13 cellular contexts compared by ENCODE assay signal in genomic region chr5:151665584-151665982, GRCh38. TPM values are rescaled to one million over a fixed set of nuclear protein-coding genes. Genes with fewer than 3 reads are reported as not detected.
A peak's percentile ranks its signal among the peaks of the same experiment; 100 is the strongest.
DNase-seq lines count a peak whose midpoint lies in the region; ATAC-seq and TF ChIP-seq lines count a peak whose summit lies in the region.
"Had no signal": no experiment of that assay in that cellular context is flagged by ENCODE, and none has a peak within 500 bp of the region (broad histone marks: within the 10 kb centered on the region; RNA-seq: fewer than 3 reads in every experiment).

No MANE protein-coding gene starts in this region.

- no peaks in the 10 kb centered on the region for H3K36me3 Mint-ChIP-seq in stimulated activated effector memory CD8-positive, alpha-beta T cell treated with anti-CD3 and anti-CD28 coated beads, Interleukin-12 subunit alpha, Interleukin-12 subunit beta, amount 100 ng/mL, for 72 hours

- H3K27ac Mint-ChIP-seq in stimulated activated effector memory CD8-positive, alpha-beta T cell treated with anti-CD3 and anti-CD28 coated beads, Interleukin-12 subunit alpha, Interleukin-12 subunit beta, amount 100 ng/mL, for 72 hours = peak overlapping the region; percentile 6

- peak; percentile 45 for DNase-seq in EH (ENCODE audit: low read depth)
- no peak for DNase-seq in adrenal gland
- DNase-seq in iris pigment epithelial cell (ENCODE audit: low read depth) = peak; percentile 20
- no peak for DNase-seq in stimulated activated effector memory CD8-positive, alpha-beta T cell treated with anti-CD3 and anti-CD28 coated beads, Interleukin-12 subunit alpha, Interleukin-12 subunit beta, amount 100 ng/mL, for 72 hours (ENCODE audit: low spot score in 2 of 2)
- no peak for DNase-seq in HAP-1 (ENCODE audit: low spot score in 2 of 2)
- no peak for DNase-seq in putamen (ENCODE audit: low spot score)
- DNase-seq: activated T-cell treated with anti-CD3 and anti-CD28 coated beads, Interleukin-2, amount 50 U/mL, for 1 hour; anterior cingulate cortex; hippocampal formation; stimulated activated CD4-positive, alpha-beta T cell treated with anti-CD3 and anti-CD28 coated beads, Interleukin-12 subunit alpha, Interleukin-12 subunit beta, amount 100 ng/mL, for 4 hours; SW 1271 had no signal

- no peak for TF ChIP-seq POLR2A in adrenal gland (IDR thresholded peaks at IDR 0.05)

- no peak for ATAC-seq in stimulated activated effector memory CD8-positive, alpha-beta T cell treated with anti-CD3 and anti-CD28 coated beads, Interleukin-12 subunit alpha, Interleukin-12 subunit beta, amount 100 ng/mL, for 72 hours
- ATAC-seq in HG03025 (IDR thresholded peaks at IDR 0.05; ENCODE audit: low FRiP score, unreplicated experiment) (no peak), HG02938 (IDR thresholded peaks at IDR 0.05; ENCODE audit: unreplicated experiment) (no peak)

- no peaks in the 10 kb centered on the region for H3K9me3 Mint-ChIP-seq in stimulated activated effector memory CD8-positive, alpha-beta T cell treated with anti-CD3 and anti-CD28 coated beads, Interleukin-12 subunit alpha, Interleukin-12 subunit beta, amount 100 ng/mL, for 72 hours

- 6 to 20% (median 15%) methylated on average over 2 of the region's 2 CpGs for WGBS in adrenal gland, 4 donors

- H3K27me3 ChIP-seq in adrenal gland (no peaks in the 10 kb centered on the region), HAP-1 (ENCODE audit: low read depth) (no peaks in the 10 kb centered on the region)

- peaks cover 38 to 79% of the 10 kb centered on the region in 2 donors for H3K4me1 ChIP-seq in adrenal gland (replicated peaks in 1 of 2)
- H3K4me1 ChIP-seq in HAP-1 = no peaks in the 10 kb centered on the region

- intact Hi-C loops in adrenal gland (cut with DNase I) = no loop called here

- H3K36me3 ChIP-seq in adrenal gland (replicated peaks in 1 of 2) = peaks cover 0 to 90% of the 10 kb centered on the region in 2 donors
- peaks cover 20% of the 10 kb centered on the region for H3K36me3 ChIP-seq in HAP-1 (replicated peaks)

- H3K4me3 ChIP-seq in adrenal gland (no peak overlapping the region), HAP-1 (no peak overlapping the region)

- in situ Hi-C loops in HAP-1 (cut with MboI; ENCODE audit: low sequenced_read_pairs) = no loop called here

- TF ChIP-seq CTCF in adrenal gland (IDR thresholded peaks at IDR 0.05) = no peak

- peak overlapping the region in 3 of 5 donors; percentile 38 to 81 (median 68) for H3K27ac ChIP-seq in adrenal gland

- H3K4me3 Mint-ChIP-seq in stimulated activated effector memory CD8-positive, alpha-beta T cell treated with anti-CD3 and anti-CD28 coated beads, Interleukin-12 subunit alpha, Interleukin-12 subunit beta, amount 100 ng/mL, for 72 hours = no peak overlapping the region

- H3K9me3 ChIP-seq in adrenal gland (replicated peaks in 1 of 3) = no peaks in the 10 kb centered on the region
- no peaks in the 10 kb centered on the region for H3K9me3 ChIP-seq in HAP-1

- H3K4me1 Mint-ChIP-seq in stimulated activated effector memory CD8-positive, alpha-beta T cell treated with anti-CD3 and anti-CD28 coated beads, Interleukin-12 subunit alpha, Interleukin-12 subunit beta, amount 100 ng/mL, for 72 hours = peaks cover 20% of the 10 kb centered on the region

RNA-seq across cellular contexts. Expression of gene SPARC, which starts 21.1 kb away (rescaled TPM):
- total RNA-seq in adrenal gland = 1,000 to 10,000 TPM in 4 of 8 donors, 100 to 1,000 TPM in 4; 478 to 3,013 (median 1,213) TPM
- polyA plus RNA-seq in adrenal gland = 1,000 to 10,000 TPM in 1 of 3 donors, 100 to 1,000 TPM in 2; 145 to 2,674 (median 298) TPM

Comparison
In these comparisons a context has a peak if more than half of its experiments do, and no peak if none do; other contexts are left out.
1. DNase-seq: peak in EH (single experiment) and iris pigment epithelial cell (single experiment); none in adrenal gland (0 of 7), stimulated activated effector memory CD8-positive, alpha-beta T cell treated with anti-CD3 and anti-CD28 coated beads, Interleukin-12 subunit alpha, Interleukin-12 subunit beta, amount 100 ng/mL, for 72 hours (0 of 2), HAP-1 (0 of 2) and putamen (single experiment).